24 cellular contexts compared by ENCODE assay signal in the genomic region with DNA sequence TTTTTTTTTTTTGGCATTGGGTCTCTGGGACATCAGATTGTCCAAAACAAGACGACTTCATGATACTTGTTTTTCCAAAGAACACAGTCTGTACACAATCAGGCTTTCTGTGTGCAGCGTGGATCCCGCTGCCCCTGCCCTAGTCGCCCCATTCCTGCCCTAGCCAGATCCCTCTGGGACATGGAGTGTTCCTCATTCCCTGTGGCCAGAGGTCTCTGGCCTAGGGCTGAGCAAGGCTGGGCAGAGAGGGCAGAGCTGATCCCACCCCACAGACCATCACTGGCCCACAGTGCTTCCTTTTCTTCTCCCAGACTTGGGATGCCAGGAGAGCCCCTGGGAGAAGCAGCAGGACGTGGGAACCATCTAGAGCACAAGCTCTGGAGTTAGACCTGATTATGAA. TPM values are rescaled to one million over a fixed set of nuclear protein-coding genes. Genes with fewer than 3 reads are reported as not detected.
DNase-seq lines count a peak whose midpoint lies in the region; FAIRE-seq and TF ChIP-seq lines count a peak whose summit lies in the region.
"Had no signal": no experiment of that assay in that cellular context is flagged by ENCODE, and none has a peak within 500 bp of the region (broad histone marks: within the 10 kb centered on the region; RNA-seq: fewer than 3 reads in every experiment).

No MANE protein-coding gene starts in this region.

- no TSS peak for BruUV-seq in A673 (replicated peaks; lab: Mats Ljungman, UMichigan)

- no peak for TF ChIP-seq CTCF in A673 (conservative IDR thresholded peaks at IDR 0.05; ENCODE audit: low read depth, low read length)
- TF ChIP-seq CTCF in H1 (IDR thresholded peaks at IDR 0.05; ENCODE audit: control extremely low read depth in 1 of 3, insufficient read depth in 1 of 3, low read depth in 1 of 3, low read length in 3 of 3), result no peak
- no peak for TF ChIP-seq CTCF in osteocyte (IDR thresholded peaks at IDR 0.05)
- no peak for TF ChIP-seq CTCF in spleen (IDR thresholded peaks at IDR 0.05 in 8 of 11, conservative IDR thresholded peaks at IDR 0.05 in 3 of 11)

- H3K27ac ChIP-seq in A673 (ENCODE audit: low read depth, low read length, poor library complexity, severe bottlenecking) (peak overlapping the region; percentile 81), H1 (ENCODE audit: low read depth, low read length) (no peak overlapping the region), spleen (peak overlapping the region in 1 of 8 donors; percentile 14)

- no peaks in the 10 kb centered on the region for H3K36me3 ChIP-seq in A673 (ENCODE audit: insufficient read depth, low read length, poor library complexity, severe bottlenecking)
- H3K36me3 ChIP-seq in H1 (ENCODE audit: control insufficient read depth in 2 of 4, insufficient read depth in 4 of 4, low read length in 3 of 4), result no peaks in the 10 kb centered on the region
- H3K36me3 ChIP-seq in spleen, result no peaks in the 10 kb centered on the region

- H4K91ac ChIP-seq in H1 (replicated peaks; ENCODE audit: insufficient read length, low read length), result no peak overlapping the region

- no peak overlapping the region for H3K23ac ChIP-seq in H1 (ENCODE audit: insufficient read length)

- POLR2A ChIA-PET in A673 (lab: Charles Lee; ENCODE audit: low non-redundant PET), result interaction anchor here (0.7 kb wide), 1 partner anchor 90 kb away, joined by 9 read pairs; no protein-coding TSS in a partner anchor
- POLR2A ChIA-PET in HEK293T (lab: Yijun Ruan, JAX), result interaction anchor here (1.1 kb wide), 1 partner anchor 21 kb away, joined by 3 read pairs; the partner anchor contains the start of gene EIF2B2
- POLR2A ChIA-PET in H1 (lab: Charles Lee; ENCODE audit: partially characterized antibody), result interaction anchor here (0.6 to 1.5 kb wide), 4 partner anchors 17 to 1118 kb away, joined by 3 read pairs; no protein-coding TSS in a partner anchor

- H2BK120ac ChIP-seq in H1 (replicated peaks; ENCODE audit: low read depth, low read length), result no peak overlapping the region

- no peak overlapping the region for H2BK15ac ChIP-seq in H1 (ENCODE audit: low read length)

- no peak for TF ChIP-seq RAD21 in H1 (IDR thresholded peaks at IDR 0.05 in 1 of 2, conservative IDR thresholded peaks at IDR 0.05 in 1 of 2; ENCODE audit: low read depth in 2 of 2, low read length in 2 of 2)

- no peak overlapping the region for H4K5ac ChIP-seq in H1 (ENCODE audit: insufficient read length, low read depth, low read length)

- 88% methylated on average over 4 of the region's 5 CpGs; no CpG with 5 or more reads in 1 of the 2 experiments for WGBS in H1 (ENCODE audit: extremely low coverage in 1 of 2, insufficient coverage in 1 of 2, insufficient read length in 1 of 2, insufficient replicate concordance in 2 of 2, low coverage in 1 of 2, low lambda C conversion rate in 2 of 2, missing lambda C conversion rate in 1 of 2), 2 experiments
- 81 to 94% (median 92%) methylated on average over 5 of the region's 5 CpGs for WGBS in spleen, 5 donors

- no peak overlapping the region for H2AK5ac ChIP-seq in H1 (ENCODE audit: low read depth, low read length)

- H3K4me1 Mint-ChIP-seq in osteocyte (ENCODE audit: unreplicated experiment), result peaks cover 78% of the 10 kb centered on the region

- no peaks in the 10 kb centered on the region for H3K36me3 Mint-ChIP-seq in osteocyte (ENCODE audit: unreplicated experiment)
- H3K36me3 Mint-ChIP-seq: CD4-positive, CD25-positive, alpha-beta regulatory T cell had no signal

- H3K4me3 ChIP-seq in A673 (ENCODE audit: low read depth, low read length, poor library complexity, severe bottlenecking), result no peak overlapping the region
- no peak overlapping the region for H3K4me3 ChIP-seq in H1 (ENCODE audit: extremely low read depth in 1 of 4, insufficient read depth in 2 of 4, low read depth in 3 of 4, low read length in 4 of 4)
- no peak overlapping the region for H3K4me3 ChIP-seq in spleen

- no peak overlapping the region for H2AFZ ChIP-seq in H1 (ENCODE audit: low read length)

- no peaks in the 10 kb centered on the region for H3K23me2 ChIP-seq in H1 (ENCODE audit: low read depth, low read length)

- no peak for DNase-seq in A673 (ENCODE audit: low spot score)
- DNase-seq in HEK293T (ENCODE audit: extremely low spot score), result peak; percentile 3
- DNase-seq in H1 (ENCODE audit: low read depth in 1 of 2, low spot score in 2 of 2), result no peak
- no peak for DNase-seq in osteocyte (ENCODE audit: extremely low spot score, unreplicated experiment)
- no peak for DNase-seq in epidermal melanocyte (ENCODE audit: insufficient read length, low spot score)
- no peak for DNase-seq in kidney glomerular epithelial cell (lab: John Stamatoyannopoulos, UW)
- no peak for DNase-seq in islet precursor cell
- DNase-seq in spleen, result no peak
- DNase-seq: AML-193; CD4-positive, CD25-positive, alpha-beta regulatory T cell; DND-41; GDM1; GOT3; Kasumi-1; NCI-H1417; NCI-H2029; NCI-H2171 treated with DMSO at 0.1 percent for 48 hours; NCI-H510A; NCI-H82; SHP77 treated with DMSO at 0.1 percent for 48 hours had no signal

- H3K14ac ChIP-seq in H1 (ENCODE audit: insufficient read length), result no peak overlapping the region

- no peaks in the 10 kb centered on the region for H3K9me3 Mint-ChIP-seq in osteocyte (ENCODE audit: unreplicated experiment)
- H3K9me3 Mint-ChIP-seq: CD4-positive, CD25-positive, alpha-beta regulatory T cell had no signal

- H3K4me3 Mint-ChIP-seq in osteocyte (ENCODE audit: unreplicated experiment), result no peak overlapping the region
- H3K4me3 Mint-ChIP-seq: CD4-positive, CD25-positive, alpha-beta regulatory T cell had no signal

- H3K9me3 ChIP-seq in A673 (ENCODE audit: low read depth, low read length, poor library complexity, severe bottlenecking) (no peaks in the 10 kb centered on the region), H1 (ENCODE audit: insufficient read depth in 2 of 2, low read depth in 1 of 2, low read length in 1 of 2) (no peaks in the 10 kb centered on the region), spleen (no peaks in the 10 kb centered on the region)

- H2BK20ac ChIP-seq in H1 (ENCODE audit: low read length), result no peak overlapping the region

- H4K8ac ChIP-seq in H1 (ENCODE audit: extremely low read depth, insufficient read depth, low read length), result no peak overlapping the region

- no peak overlapping the region for H3K9ac ChIP-seq in H1 (replicated peaks in 1 of 4; ENCODE audit: extremely low read depth in 1 of 4, low read depth in 3 of 4, low read length in 3 of 4)

- no peak for TF ChIP-seq POLR2A in H1 (IDR thresholded peaks at IDR 0.05; ENCODE audit: control extremely low read depth in 1 of 2, low read depth in 2 of 2, low read length in 2 of 2)
- TF ChIP-seq POLR2A in spleen (IDR thresholded peaks at IDR 0.05), result no peak

- peak overlapping the region; percentile 92 for H3K27ac Mint-ChIP-seq in osteocyte (ENCODE audit: unreplicated experiment)
- H3K27ac Mint-ChIP-seq: CD4-positive, CD25-positive, alpha-beta regulatory T cell had no signal

- peaks cover 51% of the 10 kb centered on the region for H3K4me1 ChIP-seq in A673 (ENCODE audit: insufficient read depth, low read length, poor library complexity, severe bottlenecking)
- H3K4me1 ChIP-seq in H1 (replicated peaks in 1 of 4; ENCODE audit: control insufficient read depth in 3 of 4, insufficient read depth in 4 of 4, low read length in 3 of 4), result peaks cover 0 to 31% (median 24%) of the 10 kb centered on the region in 4 experiments; a peak in 6 of 7 replicates
- H3K4me1 ChIP-seq in spleen, result peaks cover 0 to 16% (median 3%) of the 10 kb centered on the region in 6 donors

- H4K20me1 ChIP-seq in H1 (replicated peaks in 1 of 2; ENCODE audit: control insufficient read depth in 1 of 2, insufficient read depth in 2 of 2, low read length in 2 of 2), result no peaks in the 10 kb centered on the region

- no peak overlapping the region for H2BK5ac ChIP-seq in H1 (ENCODE audit: low read depth, low read length)

- CTCF ChIA-PET in A673 (lab: Charles Lee) (no interaction called here), HEK293T (lab: Yijun Ruan, JAX) (interaction anchor here (0.5 to 2.0 kb wide), 2 partner anchors 36 to 172 kb away, joined by 3 to 8 read pairs; no protein-coding TSS in a partner anchor), H1 (lab: Charles Lee; ENCODE audit: partially characterized antibody) (interaction anchor here (0.9 to 4.5 kb wide), 11 partner anchors 10 to 122 kb away, joined by 3 to 30 read pairs (median 5); partner anchors contain the start of gene EIF2B2)

- no peak overlapping the region for H3K18ac ChIP-seq in H1 (ENCODE audit: extremely low read depth, low read length)

- intact Hi-C loops in A673 (cut with micrococcal nuclease; ENCODE audit: unreplicated experiment), result no loop called here
- intact Hi-C loops in spleen (cut with DNase I; ENCODE audit: low total_unique reads), result no loop called here

- no peaks in the 10 kb centered on the region for H3K27me3 ChIP-seq in A673 (replicated peaks; ENCODE audit: insufficient read depth, low read depth, low read length, poor library complexity)
- H3K27me3 ChIP-seq in H1 (replicated peaks in 1 of 4; ENCODE audit: control insufficient read depth in 3 of 4, extremely low read depth in 1 of 4, insufficient read depth in 3 of 4, low read length in 3 of 4), result peaks cover 0 to 2% (median 0%) of the 10 kb centered on the region in 4 experiments; a peak in 1 of 7 replicates
- H3K27me3 ChIP-seq in spleen (replicated peaks in 1 of 7), result no peaks in the 10 kb centered on the region

- no peaks in the 10 kb centered on the region for H3K79me2 ChIP-seq in H1 (ENCODE audit: control insufficient read depth in 1 of 2, insufficient read depth in 2 of 2, low read length in 2 of 2)

- peaks cover 2% of the 10 kb centered on the region for H3K27me3 Mint-ChIP-seq in osteocyte (ENCODE audit: unreplicated experiment)

- TF ChIP-seq EP300 in H1 (IDR thresholded peaks at IDR 0.05; ENCODE audit: borderline replicate concordance in 1 of 2, low read depth in 2 of 2, low read length in 2 of 2), result no peak

- H3K56ac ChIP-seq in H1 (replicated peaks; ENCODE audit: insufficient read length, low read depth, low read length), result no peak overlapping the region

- H3K79me1 ChIP-seq in H1 (ENCODE audit: low read depth, low read length), result no peaks in the 10 kb centered on the region

- FAIRE-seq in H1 (lab: Jason Lieb, UNC), result no peak
- FAIRE-seq: A204.1, D721Med, GM12892, GM19239 had no signal

- no peak overlapping the region for H3K4me2 ChIP-seq in H1 (ENCODE audit: insufficient read depth in 1 of 2, low read depth in 2 of 2, low read length in 2 of 2)

- H3K4ac ChIP-seq in H1 (replicated peaks; ENCODE audit: insufficient read length, low read depth, low read length), result no peak overlapping the region

- 0 out of 2 replicates have a peak overlapping the region, but pooled peaks have one; percentile 27 for H2BK12ac ChIP-seq in H1 (ENCODE audit: low read depth, low read length)

RNA-seq across cellular contexts. Expression of gene EIF2B2, which starts 20.9 kb away (rescaled TPM):
- total RNA-seq in A673 (2021) (93.3 and 106 TPM in 2 replicates), osteocyte (44.4 and 46.7 TPM in 2 replicates), spleen (10 to 100 TPM; 18.7 to 38.1 (median 29.8) TPM)
- total RNA-seq in H1 (2021; fragmentation: NEBNext Ultra II Directional; extraction: Animal tissue kit (Norgen Biotek cat#: 25700)), result 42.6 and 51.4 TPM in 2 replicates
- polyA plus RNA-seq in H1 (2011; rRNA removed) (59.7 and 79.9 TPM in 2 replicates), spleen (10 to 100 TPM; 16.0 to 24.4 (median 22.8) TPM)
- 85.4 TPM for polyA plus RNA-seq in H1 (2011; cell fraction: cytosol; rRNA removed)
- 64.5 TPM for polyA plus RNA-seq in H1 (2011; cell fraction: nucleus; rRNA removed)
- polyA plus RNA-seq in H1 (2012, experiment 1 of 2), result 48.8 to 54.9 TPM (median 53.1 TPM) in 4 replicates
- 20.3 TPM for polyA plus RNA-seq in H1 (2012, experiment 2 of 2)
- polyA plus RNA-seq in H1 (2013, experiment 1 of 2), result 27.6 TPM
- polyA plus RNA-seq in H1 (2013, experiment 2 of 2), result 25.4 TPM
- 57.0 and 65.4 TPM in 2 replicates for polyA minus RNA-seq in H1 (2011; rRNA and poly(A)+ RNA removed)
- polyA minus RNA-seq in H1 (2011; cell fraction: cytosol; rRNA and poly(A)+ RNA removed), result 31.3 TPM
- 24.0 TPM for polyA minus RNA-seq in H1 (2011; cell fraction: nucleus; rRNA and poly(A)+ RNA removed)

RNA-seq across cellular contexts. Expression of gene PGF, which starts 26.4 kb away (rescaled TPM):
- total RNA-seq in A673 (2021) (32.2 and 48.1 TPM in 2 replicates), osteocyte (3.5 and 3.9 TPM in 2 replicates), spleen (1 to 10 TPM; 2.2 to 7.7 (median 2.7) TPM)
- total RNA-seq in H1 (2021; fragmentation: NEBNext Ultra II Directional; extraction: Animal tissue kit (Norgen Biotek cat#: 25700)), result 3.9 and 4.1 TPM in 2 replicates
- polyA plus RNA-seq in H1 (2011; rRNA removed) (2.1 and 2.8 TPM in 2 replicates), spleen (1 to 10 TPM in 2 of 3 donors, under 1 TPM in 1; 0.87 to 6.2 (median 2.7) TPM)
- polyA plus RNA-seq in H1 (2011; cell fraction: cytosol; rRNA removed), result 2.3 TPM
- 4.3 TPM for polyA plus RNA-seq in H1 (2011; cell fraction: nucleus; rRNA removed)
- polyA plus RNA-seq in H1 (2012, experiment 1 of 2), result 2.1 to 3.3 TPM (median 2.9 TPM) in 4 replicates
- 2.8 TPM for polyA plus RNA-seq in H1 (2012, experiment 2 of 2)
- polyA plus RNA-seq in H1 (2013, experiment 1 of 2), result 2.9 TPM
- 3.1 TPM for polyA plus RNA-seq in H1 (2013, experiment 2 of 2)
- polyA minus RNA-seq in H1 (2011; rRNA and poly(A)+ RNA removed), result 1.2 and 1.7 TPM in 2 replicates
- 4.0 TPM for polyA minus RNA-seq in H1 (2011; cell fraction: cytosol; rRNA and poly(A)+ RNA removed)
- polyA minus RNA-seq in H1 (2011; cell fraction: nucleus; rRNA and poly(A)+ RNA removed), result 8.7 TPM
- total RNA-seq: CD4-positive, CD25-positive, alpha-beta regulatory T cell had no signal

RNA-seq across cellular contexts. Expression of gene RPS6KL1, which starts 58.8 kb away (rescaled TPM):
- total RNA-seq in A673 (2021) (0.80 and 1.0 TPM in 2 replicates), osteocyte (0.65 and 0.97 TPM in 2 replicates), spleen (10 to 100 TPM in 1 of 7 donors, 1 to 10 TPM in 6; 1.7 to 15.7 (median 5.7) TPM)
- 11.3 and 13.8 TPM in 2 replicates for total RNA-seq in H1 (2021; fragmentation: NEBNext Ultra II Directional; extraction: Animal tissue kit (Norgen Biotek cat#: 25700))
- polyA plus RNA-seq in H1 (2011; rRNA removed) (9.4 and 9.8 TPM in 2 replicates), spleen (1 to 10 TPM; 3.3 to 4.6 (median 4.6) TPM)
- polyA plus RNA-seq in H1 (2011; cell fraction: cytosol; rRNA removed), result 13.9 TPM
- polyA plus RNA-seq in H1 (2011; cell fraction: nucleus; rRNA removed), result 45.2 TPM
- polyA plus RNA-seq in H1 (2012, experiment 1 of 2), result 9.3 to 19.0 TPM (median 15.0 TPM) in 4 replicates
- 5.9 TPM for polyA plus RNA-seq in H1 (2012, experiment 2 of 2)
- polyA plus RNA-seq in H1 (2013, experiment 1 of 2), result 6.5 TPM
- 5.4 TPM for polyA plus RNA-seq in H1 (2013, experiment 2 of 2)
- polyA minus RNA-seq in H1 (2011; rRNA and poly(A)+ RNA removed), result 21.4 and 21.5 TPM in 2 replicates
- 7.9 TPM for polyA minus RNA-seq in H1 (2011; cell fraction: cytosol; rRNA and poly(A)+ RNA removed)
- polyA minus RNA-seq in H1 (2011; cell fraction: nucleus; rRNA and poly(A)+ RNA removed), result 25.7 TPM
